In the genomic region with DNA sequence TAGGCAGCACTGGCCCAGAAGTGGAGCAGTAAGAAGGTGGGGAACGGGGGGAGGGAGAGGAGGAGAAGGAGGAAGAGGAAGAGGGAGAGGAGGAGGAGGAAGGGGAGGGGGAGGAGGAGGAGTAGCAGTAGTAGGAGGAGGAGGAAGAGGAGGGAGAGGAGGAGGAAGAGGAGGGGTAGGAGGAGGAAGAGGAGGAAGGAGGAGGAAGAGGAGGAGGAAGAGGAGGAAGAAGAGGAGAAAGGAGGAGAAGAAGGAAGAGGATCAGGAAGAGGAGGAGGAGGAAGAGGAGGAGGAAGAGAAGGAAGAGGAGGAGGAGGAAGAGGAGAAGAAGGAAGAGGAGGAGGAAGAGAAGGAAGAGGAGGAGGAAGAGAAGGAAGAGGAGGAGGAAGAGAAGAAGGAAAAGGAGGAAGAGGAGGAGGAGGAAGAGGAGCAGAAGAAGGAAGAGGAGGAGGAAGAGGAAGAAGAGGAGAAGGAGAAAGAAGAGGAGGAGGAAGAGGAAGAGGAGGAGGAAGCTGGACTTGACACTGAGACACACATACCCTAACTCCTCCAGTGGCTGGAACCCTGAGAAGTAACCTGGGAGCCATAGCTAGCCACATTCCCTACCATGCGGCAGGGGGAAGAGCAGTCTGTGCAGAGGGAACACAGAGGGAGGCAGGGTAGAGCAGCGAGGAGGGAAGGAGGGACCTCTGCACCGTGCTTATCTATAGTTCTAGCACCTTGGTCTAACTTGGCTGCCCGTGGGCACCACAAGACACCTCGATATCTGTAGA, we compare ENCODE assay signal across 1 cellular context.
TF ChIP-seq lines count a peak whose summit lies in the region.

No MANE protein-coding gene starts in this region.

TF ChIP-seq in HEK293, 187 proteins besides CTCF, POLR2A, EP300 and RAD21 (continued from another document and continues in another):
- TF ChIP-seq ZNF239 (tag by site-specific recombination; IDR thresholded peaks at IDR 0.05) (peak; percentile 23; the same call in 1 of the 2 replicates), PBX3 (CRISPR knock-in tag; IDR thresholded peaks at IDR 0.05) (no peak), PATZ1 (tag by site-specific recombination; IDR thresholded peaks at IDR 0.05) (no peak), ZNF391 (tag by site-specific recombination; IDR thresholded peaks at IDR 0.05; ENCODE audit: borderline replicate concordance, low read depth) (no peak), ZNF23 (tag by site-specific recombination; IDR thresholded peaks at IDR 0.05; ENCODE audit: borderline replicate concordance) (no peak), ZNF354C (tag by site-specific recombination; IDR thresholded peaks at IDR 0.05; ENCODE audit: borderline replicate concordance, low read depth) (no peak), ZNF426 (tag by site-specific recombination; IDR thresholded peaks at IDR 0.05) (no peak), TCF7L2 (IDR thresholded peaks at IDR 0.05; ENCODE audit: borderline replicate concordance, low read depth, low read length) (no peak), ZFP41 (tag by site-specific recombination; IDR thresholded peaks at IDR 0.05; ENCODE audit: borderline replicate concordance) (no peak), ZNF157 (tag by site-specific recombination; IDR thresholded peaks at IDR 0.05) (0 out of 2 replicates have a peak, but pooled peaks have one; percentile 21), ZNF366 (tag by site-specific recombination; conservative IDR thresholded peaks at IDR 0.05) (peak; percentile 93), SP3 (tag by site-specific recombination; IDR thresholded peaks at IDR 0.05) (peak; percentile 73), ZBTB6 (tag by site-specific recombination; IDR thresholded peaks at IDR 0.05) (no peak), ZNF514 (tag by site-specific recombination; IDR thresholded peaks at IDR 0.05) (no peak), PRDM6 (tag by site-specific recombination; IDR thresholded peaks at IDR 0.05) (no peak), OSR2 (tag by site-specific recombination; IDR thresholded peaks at IDR 0.05) (no peak), ZNF214 (tag by site-specific recombination; IDR thresholded peaks at IDR 0.05; ENCODE audit: borderline replicate concordance) (no peak), ZFHX2 (tag by site-specific recombination; conservative IDR thresholded peaks at IDR 0.05) (peak; percentile 95), ZNF302 (tag by site-specific recombination; IDR thresholded peaks at IDR 0.05; ENCODE audit: low read depth) (no peak), ZNF658 (tag by site-specific recombination; IDR thresholded peaks at IDR 0.05) (no peak), GLIS2 (tag by site-specific recombination; IDR thresholded peaks at IDR 0.05) (no peak), ZEB2 (tag by site-specific recombination; IDR thresholded peaks at IDR 0.05) (no peak), ZNF37A (tag by site-specific recombination; IDR thresholded peaks at IDR 0.05) (no peak), FEZF1 (tag by site-specific recombination; IDR thresholded peaks at IDR 0.05) (no peak), ZNF266 (tag by site-specific recombination; IDR thresholded peaks at IDR 0.05; ENCODE audit: low read depth) (no peak), SETDB1 (IDR thresholded peaks at IDR 0.05; ENCODE audit: insufficient read length, low read length) (no peak), SALL2 (tag by site-specific recombination; IDR thresholded peaks at IDR 0.05; ENCODE audit: borderline replicate concordance) (0 out of 2 replicates have a peak, but pooled peaks have one; percentile 67), ZNF747 (tag by site-specific recombination; IDR thresholded peaks at IDR 0.05) (no peak), ZNF707 (tag by site-specific recombination; IDR thresholded peaks at IDR 0.05) (no peak), ZNF184 (tag by site-specific recombination; IDR thresholded peaks at IDR 0.05) (no peak), AEBP2 (tag by site-specific recombination; IDR thresholded peaks at IDR 0.05; ENCODE audit: borderline replicate concordance) (no peak), KLF16 (tag by site-specific recombination; IDR thresholded peaks at IDR 0.05) (no peak), ZNF146 (tag by site-specific recombination; IDR thresholded peaks at IDR 0.05) (0 out of 2 replicates have a peak, but pooled peaks have one; percentile 26)
- TF ChIP-seq, protein P1, sequence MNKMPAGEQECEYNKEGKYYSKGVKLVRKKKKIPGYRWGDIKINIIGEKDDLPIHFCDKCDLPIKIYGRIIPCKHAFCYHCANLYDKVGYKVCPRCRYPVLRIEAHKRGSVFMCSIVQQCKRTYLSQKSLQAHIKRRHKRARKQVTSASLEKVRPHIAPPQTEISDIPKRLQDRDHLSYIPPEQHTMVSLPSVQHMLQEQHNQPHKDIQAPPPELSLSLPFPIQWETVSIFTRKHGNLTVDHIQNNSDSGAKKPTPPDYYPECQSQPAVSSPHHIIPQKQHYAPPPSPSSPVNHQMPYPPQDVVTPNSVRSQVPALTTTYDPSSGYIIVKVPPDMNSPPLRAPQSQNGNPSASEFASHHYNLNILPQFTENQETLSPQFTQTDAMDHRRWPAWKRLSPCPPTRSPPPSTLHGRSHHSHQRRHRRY (tag by site-specific recombination; IDR thresholded peaks at IDR 0.05) = 0 out of 2 replicates have a peak, but pooled peaks have one; percentile 44
- TF ChIP-seq, protein P2, sequence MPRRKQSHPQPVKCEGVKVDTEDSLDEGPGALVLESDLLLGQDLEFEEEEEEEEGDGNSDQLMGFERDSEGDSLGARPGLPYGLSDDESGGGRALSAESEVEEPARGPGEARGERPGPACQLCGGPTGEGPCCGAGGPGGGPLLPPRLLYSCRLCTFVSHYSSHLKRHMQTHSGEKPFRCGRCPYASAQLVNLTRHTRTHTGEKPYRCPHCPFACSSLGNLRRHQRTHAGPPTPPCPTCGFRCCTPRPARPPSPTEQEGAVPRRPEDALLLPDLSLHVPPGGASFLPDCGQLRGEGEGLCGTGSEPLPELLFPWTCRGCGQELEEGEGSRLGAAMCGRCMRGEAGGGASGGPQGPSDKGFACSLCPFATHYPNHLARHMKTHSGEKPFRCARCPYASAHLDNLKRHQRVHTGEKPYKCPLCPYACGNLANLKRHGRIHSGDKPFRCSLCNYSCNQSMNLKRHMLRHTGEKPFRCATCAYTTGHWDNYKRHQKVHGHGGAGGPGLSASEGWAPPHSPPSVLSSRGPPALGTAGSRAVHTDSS (tag by site-specific recombination; IDR thresholded peaks at IDR 0.05) = peak; percentile 100
- TF ChIP-seq, protein P3, sequence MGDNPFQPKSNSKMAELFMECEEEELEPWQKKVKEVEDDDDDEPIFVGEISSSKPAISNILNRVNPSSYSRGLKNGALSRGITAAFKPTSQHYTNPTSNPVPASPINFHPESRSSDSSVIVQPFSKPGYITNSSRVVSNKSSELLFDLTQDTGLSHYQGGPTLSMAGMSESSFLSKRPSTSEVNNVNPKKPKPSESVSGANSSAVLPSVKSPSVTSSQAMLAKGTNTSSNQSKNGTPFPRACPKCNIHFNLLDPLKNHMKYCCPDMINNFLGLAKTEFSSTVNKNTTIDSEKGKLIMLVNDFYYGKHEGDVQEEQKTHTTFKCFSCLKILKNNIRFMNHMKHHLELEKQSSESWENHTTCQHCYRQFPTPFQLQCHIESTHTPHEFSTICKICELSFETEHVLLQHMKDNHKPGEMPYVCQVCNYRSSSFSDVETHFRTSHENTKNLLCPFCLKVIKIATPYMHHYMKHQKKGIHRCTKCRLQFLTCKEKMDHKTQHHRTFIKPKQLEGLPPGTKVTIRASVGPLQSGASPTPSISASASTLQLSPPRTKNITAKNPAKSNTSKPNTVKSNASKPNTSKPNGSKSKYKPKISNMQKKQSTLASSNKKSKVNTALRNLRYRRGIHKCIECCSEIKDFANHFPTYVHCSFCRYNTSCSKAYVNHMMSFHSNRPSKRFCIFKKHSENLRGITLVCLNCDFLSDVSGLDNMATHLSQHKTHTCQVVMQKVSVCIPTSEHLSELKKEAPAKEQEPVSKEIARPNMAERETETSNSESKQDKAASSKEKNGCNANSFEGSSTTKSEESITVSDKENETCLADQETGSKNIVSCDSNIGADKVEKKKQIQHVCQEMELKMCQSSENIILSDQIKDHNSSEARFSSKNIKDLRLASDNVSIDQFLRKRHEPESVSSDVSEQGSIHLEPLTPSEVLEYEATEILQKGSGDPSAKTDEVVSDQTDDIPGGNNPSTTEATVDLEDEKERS (tag by site-specific recombination; IDR thresholded peaks at IDR 0.05) = no peak
- TF ChIP-seq, protein P4, sequence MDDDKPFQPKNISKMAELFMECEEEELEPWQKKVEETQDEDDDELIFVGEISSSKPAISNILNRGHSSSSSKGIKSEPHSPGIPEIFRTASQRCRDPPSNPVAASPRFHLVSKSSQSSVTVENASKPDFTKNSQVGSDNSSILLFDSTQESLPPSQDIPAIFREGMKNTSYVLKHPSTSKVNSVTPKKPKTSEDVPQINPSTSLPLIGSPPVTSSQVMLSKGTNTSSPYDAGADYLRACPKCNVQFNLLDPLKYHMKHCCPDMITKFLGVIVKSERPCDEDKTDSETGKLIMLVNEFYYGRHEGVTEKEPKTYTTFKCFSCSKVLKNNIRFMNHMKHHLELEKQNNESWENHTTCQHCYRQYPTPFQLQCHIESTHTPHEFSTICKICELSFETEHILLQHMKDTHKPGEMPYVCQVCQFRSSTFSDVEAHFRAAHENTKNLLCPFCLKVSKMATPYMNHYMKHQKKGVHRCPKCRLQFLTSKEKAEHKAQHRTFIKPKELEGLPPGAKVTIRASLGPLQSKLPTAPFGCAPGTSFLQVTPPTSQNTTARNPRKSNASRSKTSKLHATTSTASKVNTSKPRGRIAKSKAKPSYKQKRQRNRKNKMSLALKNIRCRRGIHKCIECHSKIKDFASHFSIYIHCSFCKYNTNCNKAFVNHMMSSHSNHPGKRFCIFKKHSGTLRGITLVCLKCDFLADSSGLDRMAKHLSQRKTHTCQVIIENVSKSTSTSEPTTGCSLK (tag by site-specific recombination; IDR thresholded peaks at IDR 0.05) = 0 out of 2 replicates have a peak, but pooled peaks have one; percentile 57
- TF ChIP-seq, protein P5, sequence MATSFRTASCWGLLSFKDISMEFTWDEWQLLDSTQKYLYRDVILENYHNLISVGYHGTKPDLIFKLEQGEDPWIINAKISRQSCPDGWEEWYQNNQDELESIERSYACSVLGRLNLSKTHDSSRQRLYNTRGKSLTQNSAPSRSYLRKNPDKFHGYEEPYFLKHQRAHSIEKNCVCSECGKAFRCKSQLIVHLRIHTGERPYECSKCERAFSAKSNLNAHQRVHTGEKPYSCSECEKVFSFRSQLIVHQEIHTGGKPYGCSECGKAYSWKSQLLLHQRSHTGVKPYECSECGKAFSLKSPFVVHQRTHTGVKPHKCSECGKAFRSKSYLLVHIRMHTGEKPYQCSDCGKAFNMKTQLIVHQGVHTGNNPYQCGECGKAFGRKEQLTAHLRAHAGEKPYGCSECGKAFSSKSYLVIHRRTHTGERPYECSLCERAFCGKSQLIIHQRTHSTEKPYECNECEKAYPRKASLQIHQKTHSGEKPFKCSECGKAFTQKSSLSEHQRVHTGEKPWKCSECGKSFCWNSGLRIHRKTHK (tag by site-specific recombination; IDR thresholded peaks at IDR 0.05) = no peak
